In genomic region chr7:33819658-33820057, GRCh38 we compare ENCODE assay signal across 7 cellular contexts.
"Had no signal": no experiment of that assay in that cellular context is flagged by ENCODE, and none has a peak within 500 bp of the region (broad histone marks: within the 10 kb centered on the region; RNA-seq: fewer than 3 reads in every experiment).

No MANE protein-coding gene starts in this region.

- H3K9ac ChIP-seq: KMS-11 had no signal

- H3K4me3 ChIP-seq: K562 had no signal

- H3K4me2 ChIP-seq: KMS-11 had no signal

- H3K27ac ChIP-seq: HL-60, KMS-11 had no signal

- FAIRE-seq: HTR-8/SVneo, K562 had no signal

- DNase-seq: IMR-90, KBM-7, KG1 had no signal

- ATAC-seq: K562 had no signal
